ENCODE assay signal across 8 cellular contexts in genomic region chr19:56393119-56394012, GRCh38. TPM values are rescaled to one million over a fixed set of nuclear protein-coding genes. Genes with fewer than 3 reads are reported as not detected.
A peak's percentile ranks its signal among the peaks of the same experiment; 100 is the strongest.
DNase-seq lines count a peak whose midpoint lies in the region; ATAC-seq and TF ChIP-seq lines count a peak whose summit lies in the region.

Gene ZNF582 (minus strand): TSS chr19:56393534. CDS start chr19:56391752, 1,782 bp downstream.

- H3K27me3 ChIP-seq in BJ (ENCODE audit: control insufficient read depth, insufficient read depth, low read length) (no peaks in the 10 kb centered on the region), esophagus (ENCODE audit: control insufficient read depth in 1 of 2, insufficient read depth in 2 of 2, low read length in 2 of 2) (no peaks in the 10 kb centered on the region), mucosa of rectum (ENCODE audit: control insufficient read depth in 2 of 2, insufficient read depth in 2 of 2, low read length in 2 of 2) (no peaks in the 10 kb centered on the region)

- peak; percentile 90 for TF ChIP-seq CTCF in BJ (IDR thresholded peaks at IDR 0.05; ENCODE audit: insufficient read depth, low read depth, low read length)

- CTCF ChIA-PET in BJ (lab: Yijun Ruan, JAX) = interaction anchor here (0.5 to 2.5 kb wide), 5 partner anchors 8 to 65 kb away, joined by 3 to 7 read pairs (median 3); no protein-coding TSS in a partner anchor

- ATAC-seq in HG03460 (IDR thresholded peaks at IDR 0.05; ENCODE audit: unreplicated experiment) = peak; percentile 88

- peak; percentile 70 for DNase-seq in BJ (ENCODE audit: low read depth)
- peak; percentile 82 for DNase-seq in GM19238 (ENCODE audit: insufficient read length, low spot score)
- peak; percentile 72 for DNase-seq in NCI-H82 treated with DMSO at 0.1 percent for 48 hours (lab: John Stamatoyannopoulos, UW; ENCODE audit: unreplicated experiment)
- peak; percentile 85 for DNase-seq in activated T-cell treated with anti-CD3 and anti-CD28 coated beads for 48 hours (ENCODE audit: low read depth)
- peak; percentile 78 to 86 for DNase-seq in stimulated activated CD8-positive, alpha-beta memory T cell treated with anti-CD3 and anti-CD28 coated beads, Interleukin-4, amount 100 ng/mL, for 4 hours (ENCODE audit: low read depth in 2 of 2, low spot score in 1 of 2)

- 2 to 3% methylated on average over 73 of the region's 73 CpGs for WGBS in esophagus, 2 donors

- H3K9ac ChIP-seq in mucosa of rectum (ENCODE audit: low read depth in 1 of 2, low read length in 2 of 2) = peak within 1 kb of the TSS; percentile 76 to 82

- no peaks in the 10 kb centered on the region for H3K4me1 ChIP-seq in esophagus (ENCODE audit: control insufficient read depth in 2 of 2, insufficient read depth in 2 of 2, low read length in 1 of 2)
- peaks cover 0 to 5% of the 10 kb centered on the region in 2 donors for H3K4me1 ChIP-seq in mucosa of rectum (ENCODE audit: control insufficient read depth in 2 of 2, insufficient read depth in 2 of 2, low read length in 2 of 2)

- H3K27ac ChIP-seq in esophagus (ENCODE audit: low read depth in 2 of 2, low read length in 1 of 2) (peak within 1 kb of the TSS; percentile 87 to 91), mucosa of rectum (ENCODE audit: low read depth in 2 of 2, low read length in 2 of 2) (peak within 1 kb of the TSS; percentile 80 to 86)

- H3K4me3 ChIP-seq in BJ (ENCODE audit: low read depth, low read length) (peak within 1 kb of the TSS; percentile 76), esophagus (ENCODE audit: low read depth in 1 of 2, low read length in 2 of 2) (peak within 1 kb of the TSS; percentile 64 to 74), mucosa of rectum (ENCODE audit: low read length in 2 of 2) (peak within 1 kb of the TSS; percentile 81 to 95)

- POLR2A ChIA-PET in BJ (lab: Charles Lee) = no interaction called here

- H3K9me3 ChIP-seq in esophagus (ENCODE audit: control insufficient read depth in 2 of 2, insufficient read depth in 1 of 2, low read depth in 1 of 2, low read length in 1 of 2) = peaks cover 2 to 18% of the 10 kb centered on the region in 2 donors
- H3K9me3 ChIP-seq in mucosa of rectum (ENCODE audit: control insufficient read depth in 2 of 2, low read length in 2 of 2) = peaks cover 0 to 14% of the 10 kb centered on the region in 2 donors

- H3K36me3 ChIP-seq in BJ (ENCODE audit: control insufficient read depth, insufficient read depth, low read length) (peaks cover 4% of the 10 kb centered on the region), esophagus (ENCODE audit: control insufficient read depth in 2 of 2, insufficient read depth in 2 of 2, low read length in 1 of 2) (peaks cover 4 to 6% of the 10 kb centered on the region in 2 donors), mucosa of rectum (ENCODE audit: control insufficient read depth in 2 of 2, insufficient read depth in 2 of 2, low read length in 2 of 2) (peaks cover 4 to 9% of the 10 kb centered on the region in 2 donors)

RNA-seq across cellular contexts. Expression of gene ZNF582, which starts in this region (rescaled TPM):
- polyA plus RNA-seq in BJ (2011; rRNA removed) (2.4 and 3.5 TPM in 2 replicates), esophagus (1 to 10 TPM in 1 of 2 donors, under 1 TPM in 1; 0.86 to 1.1 TPM)
- 2.1 and 4.0 TPM in 2 replicates for polyA minus RNA-seq in BJ (2011; rRNA and poly(A)+ RNA removed)

Comparison
In these comparisons a context has a peak if more than half of its experiments do, and no peak if none do; other contexts are left out.
1. Peak in every context shown above with its lines: DNase-seq, ATAC-seq, H3K4me3 ChIP-seq and H3K27ac ChIP-seq.